Comparison of ENCODE assay signal across 8 cellular contexts in the genomic region with DNA sequence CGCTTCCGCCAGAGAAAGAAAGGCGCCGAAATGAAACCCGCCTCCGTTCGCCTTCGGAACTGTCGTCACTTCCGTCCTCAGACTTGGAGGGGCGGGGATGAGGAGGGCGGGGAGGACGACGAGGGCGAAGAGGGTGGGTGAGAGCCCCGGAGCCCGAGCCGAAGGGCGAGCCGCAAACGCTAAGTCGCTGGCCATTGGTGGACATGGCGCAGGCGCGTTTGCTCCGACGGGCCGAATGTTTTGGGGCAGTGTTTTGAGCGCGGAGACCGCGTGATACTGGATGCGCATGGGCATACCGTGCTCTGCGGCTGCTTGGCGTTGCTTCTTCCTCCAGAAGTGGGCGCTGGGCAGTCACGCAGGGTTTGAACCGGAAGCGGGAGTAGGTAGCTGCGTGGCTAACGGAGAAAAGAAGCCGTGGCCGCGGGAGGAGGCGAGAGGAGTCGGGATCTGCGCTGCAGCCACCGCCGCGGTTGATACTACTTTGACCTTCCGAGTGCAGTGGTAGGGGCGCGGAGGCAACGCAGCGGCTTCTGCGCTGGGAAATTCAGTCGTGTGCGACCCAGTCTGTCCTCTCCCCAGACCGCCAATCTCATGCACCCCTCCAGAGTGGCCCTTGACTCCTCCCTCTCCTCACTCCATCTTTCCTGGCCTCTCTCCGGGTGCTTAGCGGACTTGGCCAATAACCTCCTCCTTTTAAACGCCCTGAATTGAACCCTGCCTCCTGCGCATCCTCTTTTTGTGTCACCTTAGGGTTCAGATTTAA. TPM values are rescaled to one million over a fixed set of nuclear protein-coding genes. Genes with fewer than 3 reads are reported as not detected.
A peak's percentile ranks its signal among the peaks of the same experiment; 100 is the strongest.
DNase-seq lines count a peak whose midpoint lies in the region; ATAC-seq, FAIRE-seq and TF ChIP-seq lines count a peak whose summit lies in the region.

A gene with protein sequence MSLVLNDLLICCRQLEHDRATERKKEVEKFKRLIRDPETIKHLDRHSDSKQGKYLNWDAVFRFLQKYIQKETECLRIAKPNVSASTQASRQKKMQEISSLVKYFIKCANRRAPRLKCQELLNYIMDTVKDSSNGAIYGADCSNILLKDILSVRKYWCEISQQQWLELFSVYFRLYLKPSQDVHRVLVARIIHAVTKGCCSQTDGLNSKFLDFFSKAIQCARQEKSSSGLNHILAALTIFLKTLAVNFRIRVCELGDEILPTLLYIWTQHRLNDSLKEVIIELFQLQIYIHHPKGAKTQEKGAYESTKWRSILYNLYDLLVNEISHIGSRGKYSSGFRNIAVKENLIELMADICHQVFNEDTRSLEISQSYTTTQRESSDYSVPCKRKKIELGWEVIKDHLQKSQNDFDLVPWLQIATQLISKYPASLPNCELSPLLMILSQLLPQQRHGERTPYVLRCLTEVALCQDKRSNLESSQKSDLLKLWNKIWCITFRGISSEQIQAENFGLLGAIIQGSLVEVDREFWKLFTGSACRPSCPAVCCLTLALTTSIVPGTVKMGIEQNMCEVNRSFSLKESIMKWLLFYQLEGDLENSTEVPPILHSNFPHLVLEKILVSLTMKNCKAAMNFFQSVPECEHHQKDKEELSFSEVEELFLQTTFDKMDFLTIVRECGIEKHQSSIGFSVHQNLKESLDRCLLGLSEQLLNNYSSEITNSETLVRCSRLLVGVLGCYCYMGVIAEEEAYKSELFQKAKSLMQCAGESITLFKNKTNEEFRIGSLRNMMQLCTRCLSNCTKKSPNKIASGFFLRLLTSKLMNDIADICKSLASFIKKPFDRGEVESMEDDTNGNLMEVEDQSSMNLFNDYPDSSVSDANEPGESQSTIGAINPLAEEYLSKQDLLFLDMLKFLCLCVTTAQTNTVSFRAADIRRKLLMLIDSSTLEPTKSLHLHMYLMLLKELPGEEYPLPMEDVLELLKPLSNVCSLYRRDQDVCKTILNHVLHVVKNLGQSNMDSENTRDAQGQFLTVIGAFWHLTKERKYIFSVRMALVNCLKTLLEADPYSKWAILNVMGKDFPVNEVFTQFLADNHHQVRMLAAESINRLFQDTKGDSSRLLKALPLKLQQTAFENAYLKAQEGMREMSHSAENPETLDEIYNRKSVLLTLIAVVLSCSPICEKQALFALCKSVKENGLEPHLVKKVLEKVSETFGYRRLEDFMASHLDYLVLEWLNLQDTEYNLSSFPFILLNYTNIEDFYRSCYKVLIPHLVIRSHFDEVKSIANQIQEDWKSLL (N-terminal part only) (plus strand): TSS at position 382 of the 763 bp plus-strand sequence. CDS start 4,558 bp downstream, outside the sequence.

- peak within 1 kb of the TSS; percentile 92 for H3K4me3 ChIP-seq in AG10803 (ENCODE audit: low read length)
- H3K4me3 ChIP-seq in keratinocyte (ENCODE audit: control insufficient read depth in 2 of 3, extremely low read depth in 1 of 3, insufficient read depth in 2 of 3, low read depth in 1 of 3, low read length in 3 of 3): peak within 1 kb of the TSS; percentile 57 to 89 (median 79)

- H3K9me1 ChIP-seq in keratinocyte (ENCODE audit: control insufficient read depth, extremely low read depth, insufficient read depth, low read length): no peaks in the 10 kb centered on the region

- dilution Hi-C loops in keratinocyte (cut with MboI; ENCODE audit: extremely low pct_ligation_motif_present, low sequenced_read_pairs): no loop called here

- no peaks in the 10 kb centered on the region for H4K20me1 ChIP-seq in keratinocyte (ENCODE audit: control insufficient read depth, extremely low read depth, insufficient read depth, low read length)

- peak; percentile 99 for DNase-seq in AG10803 (ENCODE audit: low read depth)
- DNase-seq in NCI-H345 (lab: John Stamatoyannopoulos, UW): peak; percentile 99
- peak; percentile 93 to 96 (median 95) for DNase-seq in activated CD4-positive, CD25-positive, alpha-beta regulatory T cell (lab: John Stamatoyannopoulos, UW)
- peak; percentile 99 for DNase-seq in cerebellar cortex (ENCODE audit: low spot score)
- peak; percentile 86 for DNase-seq in keratinocyte (ENCODE audit: low read depth, low spot score)
- peak; percentile 93 to 98 for DNase-seq in stimulated activated CD4-positive, alpha-beta T cell treated with anti-CD3 and anti-CD28 coated beads, Interleukin-15, amount 100 ng/mL, for 1 hour (ENCODE audit: low read depth in 1 of 2, low spot score in 1 of 2)

- peak within 1 kb of the TSS; percentile 95 for H3K27ac ChIP-seq in keratinocyte (ENCODE audit: control insufficient read depth, insufficient read depth, low read length)

- peak; percentile 68 for FAIRE-seq in keratinocyte (lab: Jason Lieb, UNC)

- H3K36me3 ChIP-seq in keratinocyte (ENCODE audit: control insufficient read depth in 2 of 2, extremely low read depth in 1 of 2, insufficient read depth in 2 of 2, low read length in 2 of 2): no peaks in the 10 kb centered on the region

- peaks cover 68% of the 10 kb centered on the region for H3K79me2 ChIP-seq in keratinocyte (ENCODE audit: control insufficient read depth, insufficient read depth, low read length)

- ATAC-seq in GM19023 (IDR thresholded peaks at IDR 0.05; ENCODE audit: unreplicated experiment) (peak; percentile 80), HG03280 (IDR thresholded peaks at IDR 0.05; ENCODE audit: unreplicated experiment) (peak; percentile 80)

- H3K27me3 ChIP-seq in keratinocyte (ENCODE audit: control insufficient read depth, extremely low read depth, insufficient read depth, low read length): no peaks in the 10 kb centered on the region

- peak within 1 kb of the TSS; percentile 97 for H2AFZ ChIP-seq in keratinocyte (ENCODE audit: control insufficient read depth, low read length)

- H3K4me2 ChIP-seq in keratinocyte (ENCODE audit: control insufficient read depth, extremely low read depth, insufficient read depth, low read depth, low read length): peak within 1 kb of the TSS; percentile 92

- no peaks in the 10 kb centered on the region for H3K9me3 ChIP-seq in keratinocyte (ENCODE audit: control insufficient read depth, low read depth, low read length)

- peak within 1 kb of the TSS; percentile 96 for H3K9ac ChIP-seq in keratinocyte (ENCODE audit: control insufficient read depth, extremely low read depth, insufficient read depth, low read length)

- peaks cover 18% of the 10 kb centered on the region for H3K4me1 ChIP-seq in keratinocyte (ENCODE audit: control insufficient read depth, extremely low read depth, insufficient read depth, low read length)

- TF ChIP-seq CTCF in AG10803 (conservative IDR thresholded peaks at IDR 0.05; ENCODE audit: low read length): peak; percentile 76
- TF ChIP-seq CTCF in keratinocyte (optimal IDR thresholded peaks at IDR 0.05 in 1 of 3, IDR thresholded peaks at IDR 0.05 in 1 of 3, conservative IDR thresholded peaks at IDR 0.05 in 1 of 3; ENCODE audit: extremely low read depth in 1 of 3, insufficient read depth in 2 of 3, low read length in 3 of 3): peak; percentile 91 to 96 (median 95)

RNA-seq across cellular contexts. Expression of the gene that starts here (rescaled TPM):
- 18.6 to 28.5 TPM (median 21.5 TPM) in 3 replicates for polyA plus RNA-seq in keratinocyte
- polyA plus RNA-seq in keratinocyte (2011; ENCODE audit: low read depth): 38.0 TPM
- polyA plus RNA-seq in keratinocyte (2011; cell fraction: cytosol; rRNA removed): 8.2 and 14.3 TPM in 2 replicates
- 51.3 and 64.3 TPM in 2 replicates for polyA plus RNA-seq in keratinocyte (2011; cell fraction: nucleus; rRNA removed)
- polyA plus RNA-seq in keratinocyte (2012; ENCODE audit: low replicate concordance): 8.0 and 16.6 TPM in 2 replicates
- polyA minus RNA-seq in keratinocyte: 24.4 to 82.2 TPM (median 33.2 TPM) in 3 replicates
- 22.1 TPM for polyA minus RNA-seq in keratinocyte (2011; cell fraction: cytosol; rRNA and poly(A)+ RNA removed)
- 92.6 and 165 TPM in 2 replicates for polyA minus RNA-seq in keratinocyte (2011; cell fraction: nucleus; rRNA and poly(A)+ RNA removed)

Comparison
In these comparisons a context has a peak if more than half of its experiments do, and no peak if none do; other contexts are left out.
1. Peak in every context shown above with its lines: DNase-seq, ATAC-seq, H3K4me3 ChIP-seq and H3K27ac ChIP-seq.